1 cellular context compared by ENCODE assay signal in genomic region chrX:107506596-107507031, GRCh38.
TF ChIP-seq lines count a peak whose summit lies in the region.

No MANE protein-coding gene starts in this region.

TF ChIP-seq in GM23338, 12 proteins besides CTCF, POLR2A, EP300 and RAD21 (continued from another document):
- TF ChIP-seq ZNF462 (CRISPR knock-in tag; IDR thresholded peaks at IDR 0.05), result no peak
- no peak for TF ChIP-seq ZNF114 (CRISPR knock-in tag; IDR thresholded peaks at IDR 0.05)
- no peak for TF ChIP-seq EZH2 (IDR thresholded peaks at IDR 0.05; ENCODE audit: low read depth, unreplicated experiment)
- TF ChIP-seq REST (IDR thresholded peaks at IDR 0.05; ENCODE audit: unreplicated experiment), result no peak
- TF ChIP-seq STAT1 (IDR thresholded peaks at IDR 0.05; ENCODE audit: unreplicated experiment), result no peak
- no peak for TF ChIP-seq ETS1 (IDR thresholded peaks at IDR 0.05)
- TF ChIP-seq POLR2AphosphoS5 (IDR thresholded peaks at IDR 0.05; ENCODE audit: low read depth), result no peak
- TF ChIP-seq NANOG (IDR thresholded peaks at IDR 0.05; ENCODE audit: borderline replicate concordance), result no peak
- no peak for TF ChIP-seq JUNB (IDR thresholded peaks at IDR 0.05; ENCODE audit: unreplicated experiment)
TF ChIP-seq in GM23338: peak in this region for 0.
